In the genomic region with DNA sequence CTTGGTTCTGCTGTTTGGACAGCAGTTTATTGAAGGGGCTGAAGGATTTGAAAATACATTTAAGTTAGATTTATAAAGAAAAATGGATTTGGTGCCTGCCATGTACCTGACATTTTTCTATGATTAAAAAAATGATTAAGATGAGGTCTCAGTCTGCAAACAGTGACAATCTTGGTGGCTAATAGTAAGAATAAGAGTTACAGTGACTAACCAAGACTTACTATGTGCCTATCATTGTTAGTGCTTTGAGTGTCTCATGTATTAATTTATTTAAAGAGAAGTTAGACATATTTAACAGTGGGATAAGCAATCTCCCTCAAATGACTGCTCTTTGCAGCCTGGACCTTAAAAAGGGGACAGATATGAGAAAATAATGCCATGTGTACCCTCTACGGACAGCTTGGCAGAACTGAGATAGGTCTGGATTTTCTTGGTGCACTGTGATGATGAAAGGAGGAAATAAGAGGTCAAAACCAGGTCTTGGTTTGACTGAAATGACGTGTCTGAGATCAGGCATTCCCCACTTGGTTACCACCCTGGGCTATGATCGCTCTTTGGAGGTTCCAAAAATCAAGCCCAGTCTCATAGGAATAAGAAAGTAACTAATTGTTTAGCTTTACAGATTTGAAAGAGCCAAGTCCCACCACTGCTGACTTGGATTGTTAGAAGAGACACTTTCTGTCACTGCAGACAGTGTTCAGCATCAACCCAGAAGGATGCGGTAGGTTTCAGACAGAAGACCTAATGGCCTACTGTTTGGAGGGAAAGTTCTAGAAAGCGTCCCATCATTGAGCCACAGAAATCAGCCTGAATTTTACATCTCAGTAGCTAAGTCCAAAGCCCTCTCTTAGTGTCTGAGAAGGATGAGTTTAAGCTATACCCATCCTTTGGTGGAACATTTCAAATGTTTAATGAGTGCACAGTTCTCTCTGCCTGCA, we compare ENCODE assay signal across 9 cellular contexts. TPM values are rescaled to one million over a fixed set of nuclear protein-coding genes. Genes with fewer than 3 reads are reported as not detected.
DNase-seq lines count a peak whose midpoint lies in the region; ATAC-seq lines count a peak whose summit lies in the region.
"Had no signal": no experiment of that assay in that cellular context is flagged by ENCODE, and none has a peak within 500 bp of the region (broad histone marks: within the 10 kb centered on the region; RNA-seq: fewer than 3 reads in every experiment).

No MANE protein-coding gene starts in this region.

- peak overlapping the region; percentile 9 for H2AK5ac ChIP-seq in mesenchymal stem cell (ENCODE audit: low read length, severe bottlenecking)

- no peak overlapping the region for H3K27ac ChIP-seq in mesenchymal stem cell (ENCODE audit: low read length, poor library complexity, severe bottlenecking)
- H3K27ac ChIP-seq: SJSA1 had no signal

- H3K9ac ChIP-seq in mesenchymal stem cell (ENCODE audit: low read length) = peak overlapping the region; percentile 97

- in situ Hi-C loops in HAP-1 (cut with MboI; ENCODE audit: low sequenced_read_pairs) = no loop called here

- H3K4me1 ChIP-seq in mesenchymal stem cell (ENCODE audit: control insufficient read depth, insufficient read depth, low read depth, low read length) = peaks cover 8% of the 10 kb centered on the region
- H3K4me1 ChIP-seq in HAP-1 = peaks cover 3% of the 10 kb centered on the region; the same call in 1 of the 2 replicates

- H3K4me3 ChIP-seq in mesenchymal stem cell (ENCODE audit: insufficient read depth in 1 of 2, low read depth in 1 of 2, low read length in 2 of 2) = peak overlapping the region in 1 of 2 experiments; percentile 99
- no peak overlapping the region for H3K4me3 ChIP-seq in HAP-1

- no peak overlapping the region for H2BK12ac ChIP-seq in mesenchymal stem cell (ENCODE audit: low read length in 2 of 2)

- peak overlapping the region in 1 of 2 experiments; percentile 11 for H3K18ac ChIP-seq in mesenchymal stem cell (ENCODE audit: low read depth in 1 of 2, low read length in 2 of 2)

- no peak overlapping the region for H3K14ac ChIP-seq in mesenchymal stem cell (ENCODE audit: low read length in 2 of 2)

- H2BK15ac ChIP-seq in mesenchymal stem cell (ENCODE audit: low read depth, poor library complexity, severe bottlenecking) = no peak overlapping the region

- no peak overlapping the region for H2BK120ac ChIP-seq in mesenchymal stem cell (ENCODE audit: low read depth, low read length)

- H2BK5ac ChIP-seq in mesenchymal stem cell (ENCODE audit: low read depth, low read length, poor library complexity, severe bottlenecking) = no peak overlapping the region

- DNase-seq in RPMI7951 (ENCODE audit: low read depth) (peak; percentile 9), mesenchymal stem cell (no peak), cerebellar nuclear complex (lab: John Stamatoyannopoulos, UW) (no peak), HAP-1 (ENCODE audit: low spot score in 2 of 2) (no peak), AG08396 (ENCODE audit: low spot score) (no peak), hypothalamus (lab: John Stamatoyannopoulos, UW) (no peak)

- no peak overlapping the region for H4K91ac ChIP-seq in mesenchymal stem cell (ENCODE audit: low read length)

- no peak overlapping the region for H2AFZ ChIP-seq in mesenchymal stem cell (ENCODE audit: low read depth, low read length)

- H4K8ac ChIP-seq in mesenchymal stem cell (ENCODE audit: low read length) = no peak overlapping the region

- ATAC-seq in GM18873 (IDR thresholded peaks at IDR 0.05; ENCODE audit: low FRiP score, unreplicated experiment) (peak; percentile 68), HG02610 (IDR thresholded peaks at IDR 0.05; ENCODE audit: unreplicated experiment) (peak; percentile 70)

- H3K4me2 ChIP-seq in mesenchymal stem cell (ENCODE audit: low read length, poor library complexity, severe bottlenecking) = no peak overlapping the region

- H3K36me3 ChIP-seq in mesenchymal stem cell (ENCODE audit: control insufficient read depth in 1 of 2, insufficient read depth in 2 of 2, low read depth in 1 of 2, low read length in 2 of 2) = peaks cover 0 to 15% of the 10 kb centered on the region in 2 experiments
- H3K36me3 ChIP-seq in HAP-1 (replicated peaks) = no peaks in the 10 kb centered on the region

- H3K9me3 ChIP-seq in mesenchymal stem cell (ENCODE audit: control insufficient read depth, low read length) (peaks cover 8% of the 10 kb centered on the region), HAP-1 (no peaks in the 10 kb centered on the region)

- 93% methylated on average over 4 of the region's 5 CpGs for WGBS in mesenchymal stem cell

- peak overlapping the region in 1 of 2 experiments; percentile 41 for H3K4ac ChIP-seq in mesenchymal stem cell (ENCODE audit: low read depth in 1 of 2, low read length in 2 of 2)

- peaks cover 4% of the 10 kb centered on the region for H3K79me1 ChIP-seq in mesenchymal stem cell (replicated peaks; ENCODE audit: low read length, poor library complexity, severe bottlenecking)

- H3K27me3 ChIP-seq in mesenchymal stem cell (ENCODE audit: control insufficient read depth in 1 of 2, insufficient read depth in 1 of 2, low read length in 2 of 2) (no peaks in the 10 kb centered on the region), HAP-1 (ENCODE audit: low read depth) (no peaks in the 10 kb centered on the region)
- H3K27me3 ChIP-seq: SJSA1 had no signal

- H3K23ac ChIP-seq in mesenchymal stem cell (ENCODE audit: low read length in 2 of 2) = no peak overlapping the region

RNA-seq across cellular contexts. Expression of gene CASP7, which starts 2.1 kb away (rescaled TPM):
- total RNA-seq in RPMI7951 (2014; rRNA removed; shearing (Covaris generic)) = 40.4 and 53.1 TPM in 2 replicates
- polyA plus RNA-seq in mesenchymal stem cell (2013, experiment 1 of 2) = 20.4 TPM
- polyA plus RNA-seq in mesenchymal stem cell (2013, experiment 2 of 2) = 20.7 TPM

RNA-seq across cellular contexts. Expression of gene NRAP, which starts 18.0 kb away (rescaled TPM):
- total RNA-seq in RPMI7951 (2014; rRNA removed; shearing (Covaris generic)) = not detected in 2 replicates
- not detected for polyA plus RNA-seq in mesenchymal stem cell (2013, experiment 1 of 2)
- not detected for polyA plus RNA-seq in mesenchymal stem cell (2013, experiment 2 of 2)
- total RNA-seq: SJSA1 had no signal
